Comparison of ENCODE assay signal across 8 cellular contexts in the genomic region with DNA sequence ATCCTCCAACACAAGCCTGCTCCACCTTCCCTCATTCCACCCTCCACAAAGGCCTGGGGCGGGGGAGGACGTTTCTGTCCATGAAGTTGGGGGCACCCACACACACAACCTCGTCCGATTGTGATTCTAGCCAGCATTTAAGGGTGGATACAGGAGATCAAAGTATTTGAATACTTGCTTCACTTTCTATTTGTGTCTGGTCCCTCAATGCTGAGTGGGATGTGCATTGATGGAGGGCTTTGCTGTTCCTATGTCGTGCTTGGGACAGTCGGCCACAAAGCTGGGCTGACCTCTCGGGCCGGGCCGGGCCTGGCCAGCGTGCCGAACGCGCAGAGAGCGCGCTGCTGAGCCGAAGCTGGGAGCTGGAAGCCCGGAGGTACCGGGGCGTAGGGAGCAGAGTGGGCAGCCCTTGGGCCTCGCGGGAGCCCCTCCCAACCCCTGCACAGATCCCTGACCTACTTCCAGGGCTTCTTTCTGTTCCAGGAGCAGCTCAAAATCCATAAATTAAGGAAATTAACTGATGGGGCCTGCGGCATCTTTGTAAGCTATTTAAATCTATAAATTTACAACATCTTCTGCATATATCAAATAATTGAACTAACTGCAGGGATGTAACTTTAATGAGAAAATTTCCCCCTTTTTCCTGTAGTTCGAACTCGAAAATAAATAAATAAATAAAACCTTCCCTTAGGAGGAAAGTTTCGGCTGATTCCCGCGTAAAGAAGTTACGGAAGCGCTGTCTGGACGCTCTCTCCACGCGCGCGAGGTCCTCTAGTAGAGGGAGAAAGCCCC. TPM values are rescaled to one million over a fixed set of nuclear protein-coding genes. Genes with fewer than 3 reads are reported as not detected.
A peak's percentile ranks its signal among the peaks of the same experiment; 100 is the strongest.
DNase-seq lines count a peak whose midpoint lies in the region; ATAC-seq, FAIRE-seq and TF ChIP-seq lines count a peak whose summit lies in the region.

No MANE protein-coding gene starts in this region.

- H3K4me1 ChIP-seq in DOHH2 (ENCODE audit: control insufficient read depth, low read length) (no peaks in the 10 kb centered on the region), pancreas (peaks cover 0 to 4% (median 3%) of the 10 kb centered on the region in 3 donors)

- no peaks in the 10 kb centered on the region for H3K9me2 ChIP-seq in DOHH2 (replicated peaks; ENCODE audit: control insufficient read depth, low read length)

- H3K36me3 ChIP-seq in DOHH2 (ENCODE audit: control insufficient read depth, low read length): no peaks in the 10 kb centered on the region
- H3K36me3 ChIP-seq in SK-N-MC (ENCODE audit: insufficient read depth, low read length): no peaks in the 10 kb centered on the region
- no peaks in the 10 kb centered on the region for H3K36me3 ChIP-seq in pancreas

- no peak for DNase-seq in SK-N-MC (ENCODE audit: low read depth, low spot score)
- peak; percentile 26 for DNase-seq in fibroblast of pulmonary artery (ENCODE audit: low read depth)
- no peak for DNase-seq in pancreas
- no peak for DNase-seq in DMS53 treated with DMSO at 0.1 percent for 48 hours (lab: John Stamatoyannopoulos, UW; ENCODE audit: unreplicated experiment)
- no peak for DNase-seq in SIG-M5 (lab: John Stamatoyannopoulos, UW)

- H3K79me2 ChIP-seq in DOHH2 (ENCODE audit: control insufficient read depth, low read length): no peaks in the 10 kb centered on the region

- TF ChIP-seq CTCF in DOHH2 (IDR thresholded peaks at IDR 0.05; ENCODE audit: low read depth, low read length, poor library complexity, severe bottlenecking): no peak
- no peak for TF ChIP-seq CTCF in fibroblast of pulmonary artery (IDR thresholded peaks at IDR 0.05; ENCODE audit: low read length, missing control alignments)
- TF ChIP-seq CTCF in pancreas (IDR thresholded peaks at IDR 0.05): no peak

- no peaks in the 10 kb centered on the region for H3F3A ChIP-seq in DOHH2 (ENCODE audit: control insufficient read depth, insufficient read depth)

- intact Hi-C loops in pancreas (cut with DNase I): no loop called here

- no peak overlapping the region for H3K27ac ChIP-seq in DOHH2 (ENCODE audit: low read depth, low read length)
- no peak overlapping the region for H3K27ac ChIP-seq in SK-N-MC
- H3K27ac ChIP-seq in pancreas: peak overlapping the region; percentile 81 to 94 (median 90)

- ATAC-seq in pancreas: no peak
- ATAC-seq in GM21526 (IDR thresholded peaks at IDR 0.05; ENCODE audit: low FRiP score, unreplicated experiment): no peak
- ATAC-seq in HG02798 (IDR thresholded peaks at IDR 0.05; ENCODE audit: poor library complexity, unreplicated experiment): no peak

- H3K27me3 ChIP-seq in DOHH2 (ENCODE audit: control insufficient read depth, low read length): peaks cover 11% of the 10 kb centered on the region; the same call in 1 of the 2 replicates
- H3K27me3 ChIP-seq in pancreas: no peaks in the 10 kb centered on the region

- peak overlapping the region; percentile 88 for H3K9ac ChIP-seq in SK-N-MC (ENCODE audit: insufficient read length)

- H3K4me3 ChIP-seq in DOHH2 (ENCODE audit: low read length) (no peak overlapping the region), SK-N-MC (peak overlapping the region; percentile 86), fibroblast of pulmonary artery (replicated peaks; ENCODE audit: low read depth, low read length) (peak overlapping the region; percentile 76), pancreas (peak overlapping the region; percentile 46 to 80 (median 68))

- no peaks in the 10 kb centered on the region for H3K9me3 ChIP-seq in DOHH2 (ENCODE audit: control insufficient read depth, insufficient read depth, low read length)
- H3K9me3 ChIP-seq in SK-N-MC (ENCODE audit: low read depth, low read length): no peaks in the 10 kb centered on the region
- H3K9me3 ChIP-seq in pancreas: no peaks in the 10 kb centered on the region

- peak overlapping the region; percentile 44; the same call in 1 of the 2 replicates for H3K4me2 ChIP-seq in DOHH2 (ENCODE audit: low read length)

- 27 to 30% methylated on average over 34 of the region's 34 CpGs for WGBS in pancreas, 2 donors

- no peak for FAIRE-seq in pancreas (lab: Jason Lieb, UNC)

- H4K20me1 ChIP-seq in DOHH2 (ENCODE audit: control insufficient read depth, insufficient read depth, low read depth, low read length): no peaks in the 10 kb centered on the region

RNA-seq across cellular contexts. Expression of a gene that starts 1.9 kb away (rescaled TPM):
- 10 to 100 TPM; 14.8 to 25.8 (median 16.5) TPM for total RNA-seq in pancreas
- 10 to 100 TPM; 28.3 to 33.8 TPM for polyA plus RNA-seq in pancreas

Comparison
In these comparisons a context has a peak if more than half of its experiments do, and no peak if none do; other contexts are left out.
1. H3K27ac ChIP-seq: peak in pancreas (4 of 4); none in DOHH2 (single experiment) and SK-N-MC (single experiment).